In the genomic region with DNA sequence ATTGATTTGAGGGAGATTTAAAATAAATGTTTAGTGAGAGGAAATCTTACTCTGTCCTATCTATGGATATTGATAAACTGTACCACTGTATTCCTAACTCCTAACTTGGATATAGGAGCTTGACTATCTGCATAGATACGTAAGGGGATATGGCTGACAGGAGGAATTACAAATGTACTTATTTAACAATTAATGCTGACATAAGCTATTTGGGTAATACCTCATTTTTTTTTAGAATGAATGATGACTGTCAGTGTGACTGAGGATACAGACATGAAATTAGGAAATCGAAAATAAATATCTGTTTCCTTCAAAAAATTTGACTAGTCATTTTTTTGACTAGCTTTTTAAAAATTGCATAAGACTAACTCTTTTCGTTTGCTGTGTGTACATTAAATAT, we compare ENCODE assay signal across 32 cellular contexts.
"Had no signal": no experiment of that assay in that cellular context is flagged by ENCODE, and none has a peak within 500 bp of the region (broad histone marks: within the 10 kb centered on the region; RNA-seq: fewer than 3 reads in every experiment).

No MANE protein-coding gene starts in this region.

- H3K27me3 ChIP-seq: adrenal gland, body of pancreas, colonic mucosa, esophagus squamous epithelium, gastroesophageal sphincter had no signal

- H3K9me3 ChIP-seq: adrenal gland, body of pancreas, colonic mucosa, esophagus squamous epithelium, gastroesophageal sphincter had no signal

- H3K27ac ChIP-seq: adrenal gland, body of pancreas, colonic mucosa, epithelial cell of prostate, esophagus squamous epithelium, WERI-Rb-1 had no signal

- H3K4me3 ChIP-seq: adrenal gland, body of pancreas, colonic mucosa, esophagus squamous epithelium, gastroesophageal sphincter had no signal

- DNase-seq: activated B cell treated with CpG ODN at 0.5 μM for 24 hours; activated CD4-positive, alpha-beta T cell treated with anti-CD3 and anti-CD28 coated beads for 48 hours; activated CD4-positive, alpha-beta T cell treated with anti-CD3 and anti-CD28 coated beads, Interleukin-2, amount 50 U/mL, for 1 hour; activated CD4-positive, alpha-beta T cell treated with anti-CD3 and anti-CD28 coated beads, Interleukin-2, amount 50 U/mL, for 48 hours; activated CD8-positive, alpha-beta memory T cell treated with anti-CD3 and anti-CD28 coated beads for 24 hours; activated CD8-positive, alpha-beta T cell treated with anti-CD3 and anti-CD28 coated beads for 36 hours; activated effector memory CD4-positive, alpha-beta T cell treated with Interleukin-2 at 50 U/mL for 16 hours; activated gamma-delta T cell treated with Interleukin-2 at 50 U/mL for 16 hours; activated naive CD4-positive, alpha-beta T cell treated with anti-CD3 and anti-CD28 coated beads for 36 hours; activated naive CD8-positive, alpha-beta T cell treated with anti-CD3 and anti-CD28 coated beads for 36 hours; activated naive CD8-positive, alpha-beta T cell treated with anti-CD3 and anti-CD28 coated beads, Interleukin-2, amount 50 U/mL, for 24 hours; activated T-cell treated with anti-CD3 and anti-CD28 coated beads, Interleukin-2, amount 50 U/mL, for 4 hours; adrenal gland; amygdala; aorta; body of pancreas; central memory CD4-positive, alpha-beta T cell; cerebellar nuclear complex; colonic mucosa; effector CD8-positive, alpha-beta T cell; esophagus squamous epithelium; foreskin melanocyte; T-helper 1 cell; T-helper 17 cell; T1000; WERI-Rb-1 had no signal

- H3K4me1 ChIP-seq: body of pancreas, colonic mucosa had no signal

- FAIRE-seq: endometrium, endothelial cell of umbilical vein had no signal

- ATAC-seq: activated CD4-positive, CD25-positive, alpha-beta regulatory T cell treated with anti-CD3 and anti-CD28 coated beads, Interleukin-2, amount 50 U/mL, for 24 hours; activated CD8-positive, alpha-beta T cell treated with anti-CD3 and anti-CD28 coated beads for 36 hours; activated naive CD8-positive, alpha-beta T cell treated with anti-CD3 and anti-CD28 coated beads, Interleukin-2, amount 50 U/mL, for 24 hours; activated T-cell treated with anti-CD3 and anti-CD28 coated beads, Interleukin-2, amount 50 U/mL, for 4 hours; activated T-helper 17 cell treated with anti-CD3 and anti-CD28 coated beads, Interleukin-2, amount 50 U/mL, for 72 hours; gastroesophageal sphincter; T-helper 17 cell had no signal

- H3K36me3 ChIP-seq: adrenal gland, colonic mucosa, esophagus squamous epithelium, gastroesophageal sphincter, WERI-Rb-1 had no signal
